Comparison of ENCODE assay signal across 15 cellular contexts in genomic region chr1:220788146-220788545, GRCh38. TPM values are rescaled to one million over a fixed set of nuclear protein-coding genes. Genes with fewer than 3 reads are reported as not detected.
DNase-seq lines count a peak whose midpoint lies in the region; ATAC-seq and TF ChIP-seq lines count a peak whose summit lies in the region.
"Had no signal": no experiment of that assay in that cellular context is flagged by ENCODE, and none has a peak within 500 bp of the region (broad histone marks: within the 10 kb centered on the region; RNA-seq: fewer than 3 reads in every experiment).

No MANE protein-coding gene starts in this region.

- no peaks in the 10 kb centered on the region for H3K9me2 ChIP-seq in PC-9 (ENCODE audit: insufficient read depth)

- no peak overlapping the region for H4K91ac ChIP-seq in H9 (ENCODE audit: insufficient read length, low read depth, low read length)

- CTCF ChIA-PET in PC-9 (lab: Charles Lee), result interaction anchor here (0.8 to 1.3 kb wide), 4 partner anchors 10 to 507 kb away, joined by 3 to 5 read pairs (median 3); no protein-coding TSS in a partner anchor

- no peak overlapping the region for H2BK15ac ChIP-seq in H9 (ENCODE audit: low read depth, low read length)

- TF ChIP-seq RAD21 in liver (IDR thresholded peaks at IDR 0.05), result no peak

- no peak overlapping the region for H2AK5ac ChIP-seq in H9 (ENCODE audit: insufficient read length, low read length)

- no peak overlapping the region for H3K14ac ChIP-seq in H9 (ENCODE audit: insufficient read depth, low read length)

- H4K20me1 ChIP-seq in H9 (ENCODE audit: control insufficient read depth, insufficient read depth, insufficient read length) (no peaks in the 10 kb centered on the region), PC-9 (ENCODE audit: insufficient read depth) (no peaks in the 10 kb centered on the region)

- H3K56ac ChIP-seq in H9 (ENCODE audit: insufficient read length, low read depth, low read length), result no peak overlapping the region

- no peak overlapping the region for H3K27ac Mint-ChIP-seq in H9
- H3K27ac Mint-ChIP-seq: CD4-positive, alpha-beta T cell; stimulated activated naive B cell treated with anti-CD40 and anti-IgM and Interleukin-4, amounts not matched to agents 10 μg/mL and 1 μg/mL and 100 μg/mL, for 72 hours had no signal

- H2BK12ac ChIP-seq in H9 (ENCODE audit: insufficient read length, low read depth, low read length), result no peak overlapping the region

- no peak overlapping the region for H3T11ph ChIP-seq in H9 (ENCODE audit: low read length)

- no peak overlapping the region for H3K18ac ChIP-seq in H9 (ENCODE audit: insufficient read length, low read depth, low read length)

- H3K4me3 ChIP-seq in PC-9 (peak overlapping the region; percentile 65; the same call in 1 of the 2 replicates), liver (ENCODE audit: low read depth in 1 of 3, low read length in 3 of 3) (peak overlapping the region in 1 of 3 donors; percentile 70), subcutaneous abdominal adipose tissue (ENCODE audit: low read depth in 1 of 5, low read length in 5 of 5) (peak overlapping the region; percentile 73 to 83 (median 76))
- H3K4me3 ChIP-seq: ovary had no signal

- H2AFZ ChIP-seq in H9 (ENCODE audit: low read length) (no peak overlapping the region), PC-9 (peak overlapping the region; percentile 93)

- peaks cover 2% of the 10 kb centered on the region; the same call in 1 of the 2 replicates for H3K27me3 Mint-ChIP-seq in H9 (ENCODE audit: low read depth)

- TF ChIP-seq CTCF in H9 (conservative IDR thresholded peaks at IDR 0.05) (no peak), PC-9 (conservative IDR thresholded peaks at IDR 0.05) (no peak), liver (IDR thresholded peaks at IDR 0.05; ENCODE audit: low read depth, low read length, missing input control) (no peak)

- H3K9me3 ChIP-seq in H9 (ENCODE audit: control insufficient read depth, low read depth, low read length) (no peaks in the 10 kb centered on the region), PC-9 (ENCODE audit: insufficient read depth, low read depth) (no peaks in the 10 kb centered on the region), liver (ENCODE audit: control insufficient read depth in 4 of 4, low read length in 3 of 4) (no peaks in the 10 kb centered on the region), subcutaneous abdominal adipose tissue (ENCODE audit: control insufficient read depth in 5 of 5, low read length in 5 of 5) (no peaks in the 10 kb centered on the region)
- H3K9me3 ChIP-seq: gastroesophageal sphincter, ovary had no signal

- H2BK20ac ChIP-seq in H9 (ENCODE audit: low read depth, low read length, poor library complexity, severe bottlenecking), result no peak overlapping the region

- H3K4me1 ChIP-seq in H9 (ENCODE audit: insufficient read depth, low read length), result peaks cover 4% of the 10 kb centered on the region; the same call in 1 of the 2 replicates
- peaks cover 21% of the 10 kb centered on the region for H3K4me1 ChIP-seq in PC-9 (replicated peaks; ENCODE audit: insufficient read depth)
- peaks cover 12 to 85% (median 73%) of the 10 kb centered on the region in 4 donors for H3K4me1 ChIP-seq in liver (ENCODE audit: control insufficient read depth in 4 of 4, insufficient read depth in 4 of 4, low read length in 3 of 4)
- peaks cover 5 to 73% (median 64%) of the 10 kb centered on the region in 5 donors for H3K4me1 ChIP-seq in subcutaneous abdominal adipose tissue (ENCODE audit: control insufficient read depth in 5 of 5, insufficient read depth in 5 of 5, low read length in 5 of 5)

- H3K36me3 ChIP-seq in PC-9 (ENCODE audit: low read depth), result no peaks in the 10 kb centered on the region
- H3K36me3 ChIP-seq in liver (ENCODE audit: control insufficient read depth in 4 of 4, insufficient read depth in 3 of 4, low read depth in 1 of 4, low read length in 3 of 4), result peaks cover 2 to 13% (median 5%) of the 10 kb centered on the region in 4 donors
- H3K36me3 ChIP-seq in subcutaneous abdominal adipose tissue (ENCODE audit: control insufficient read depth in 5 of 5, insufficient read depth in 5 of 5, low read length in 5 of 5), result peaks cover 0 to 9% (median 0%) of the 10 kb centered on the region in 5 donors
- H3K36me3 ChIP-seq: ovary had no signal

- ATAC-seq in GM18502 (IDR thresholded peaks at IDR 0.05; ENCODE audit: poor library complexity, unreplicated experiment), result no peak
- ATAC-seq: gastroesophageal sphincter; stimulated activated naive B cell treated with anti-CD40 and anti-IgM and Interleukin-4, amounts not matched to agents 10 μg/mL and 1 μg/mL and 100 μg/mL, for 72 hours had no signal

- no peaks in the 10 kb centered on the region; a peak in 1 of 5 replicates for H3K9me3 Mint-ChIP-seq in H9
- H3K9me3 Mint-ChIP-seq: CD4-positive, alpha-beta T cell had no signal

- H3K79me2 ChIP-seq in H9 (ENCODE audit: insufficient read depth, low read length) (no peaks in the 10 kb centered on the region), PC-9 (ENCODE audit: low read depth) (no peaks in the 10 kb centered on the region; the same call in 1 of the 2 replicates)

- H3K27ac ChIP-seq in H9 (ENCODE audit: insufficient read length, low read depth, low read length), result no peak overlapping the region
- H3K27ac ChIP-seq in PC-9, result peak overlapping the region; percentile 57
- peak overlapping the region; percentile 88 to 89 for H3K27ac ChIP-seq in liver (ENCODE audit: low read depth in 1 of 2, low read length in 2 of 2)
- H3K27ac ChIP-seq in subcutaneous abdominal adipose tissue (ENCODE audit: low read depth, low read length), result peak overlapping the region; percentile 88
- H3K27ac ChIP-seq: ovary had no signal

- no peak overlapping the region for H3K23ac ChIP-seq in H9 (ENCODE audit: insufficient read length, low read depth, low read length)

- no peak for DNase-seq in H9
- DNase-seq in PC-9, result peak; percentile 52 to 77
- DNase-seq in cerebellum (ENCODE audit: low spot score), result no peak
- DNase-seq in HT-29 (ENCODE audit: low spot score), result no peak
- DNase-seq: activated CD4-positive, CD25-positive, alpha-beta regulatory T cell; activated T-cell treated with anti-CD3 and anti-CD28 coated beads, Interleukin-2, amount 50 U/mL, for 1 hour; CD4-positive, alpha-beta T cell; NCI-H510A treated with DMSO at 0.1 percent for 48 hours; ovary; stimulated activated CD4-positive, alpha-beta T cell treated with anti-CD3 and anti-CD28 coated beads, Interleukin-2, amount 100 ng/mL, for 48 hours; stimulated activated naive B cell treated with anti-CD40 and anti-IgM and Interleukin-4, amounts not matched to agents 10 μg/mL and 1 μg/mL and 100 μg/mL, for 72 hours had no signal

- H2BK5ac ChIP-seq in H9 (ENCODE audit: insufficient read length, low read length), result no peak overlapping the region

- intact Hi-C loops in PC-9 (cut with micrococcal nuclease; ENCODE audit: unreplicated experiment), result loop anchor here (1.0 kb wide), 1 partner anchor 10 kb away; no protein-coding TSS in a partner anchor

- peaks cover 8% of the 10 kb centered on the region for H3K23me2 ChIP-seq in H9 (ENCODE audit: insufficient read length, low read depth, low read length, poor library complexity, severe bottlenecking)

- WGBS in H9 (ENCODE audit: extremely low coverage, insufficient read length, low lambda C conversion rate), result no CpG with 5 or more reads among the region's 9 CpGs
- 42% methylated on average over 9 of the region's 9 CpGs for WGBS in liver

- no peak overlapping the region for H4K8ac ChIP-seq in H9 (replicated peaks; ENCODE audit: insufficient read length, low read depth, low read length)

- H3K27me3 ChIP-seq in H9 (ENCODE audit: insufficient read depth, low read length), result no peaks in the 10 kb centered on the region
- H3K27me3 ChIP-seq in PC-9 (ENCODE audit: insufficient read depth, low read depth), result no peaks in the 10 kb centered on the region
- H3K27me3 ChIP-seq in liver (ENCODE audit: control insufficient read depth in 4 of 4, insufficient read depth in 4 of 4, low read length in 3 of 4), result no peaks in the 10 kb centered on the region
- H3K27me3 ChIP-seq in subcutaneous abdominal adipose tissue (ENCODE audit: control insufficient read depth in 5 of 5, insufficient read depth in 4 of 5, low read length in 5 of 5), result no peaks in the 10 kb centered on the region
- H3K27me3 ChIP-seq: gastroesophageal sphincter, ovary had no signal

- peaks cover 2% of the 10 kb centered on the region for H3K79me1 ChIP-seq in H9 (ENCODE audit: insufficient read depth, low read depth, low read length, poor library complexity, severe bottlenecking)

- H3K4me1 Mint-ChIP-seq in H9, result peaks cover 22 to 26% of the 10 kb centered on the region in 2 experiments

- H3K9ac ChIP-seq in H9 (ENCODE audit: extremely low read depth, insufficient read length, low read length) (no peak overlapping the region), liver (ENCODE audit: low read depth in 1 of 2, low read length in 2 of 2) (no peak overlapping the region), subcutaneous abdominal adipose tissue (ENCODE audit: low read length in 5 of 5) (peak overlapping the region; percentile 26 to 74 (median 68))

- H2BK120ac ChIP-seq in H9 (ENCODE audit: low read depth, low read length, poor library complexity, severe bottlenecking), result no peak overlapping the region

- H3K4me3 Mint-ChIP-seq in H9, result peak overlapping the region; percentile 83 to 87; a peak in 4 of 5 replicates
- H3K4me3 Mint-ChIP-seq: CD4-positive, alpha-beta T cell; stimulated activated naive B cell treated with anti-CD40 and anti-IgM and Interleukin-4, amounts not matched to agents 10 μg/mL and 1 μg/mL and 100 μg/mL, for 72 hours had no signal

- peaks cover 35% of the 10 kb centered on the region for H3F3A ChIP-seq in PC-9 (ENCODE audit: insufficient read depth, low read depth)

- H3K4me2 ChIP-seq in H9 (ENCODE audit: insufficient read depth, insufficient read length, low read length), result no peak overlapping the region
- peak overlapping the region; percentile 78 for H3K4me2 ChIP-seq in PC-9

- H4K5ac ChIP-seq in H9 (ENCODE audit: insufficient read length, low read depth, low read length), result no peak overlapping the region

- peaks cover 5 to 18% (median 11%) of the 10 kb centered on the region in 3 experiments for H3K36me3 Mint-ChIP-seq in H9 (ENCODE audit: insufficient read depth in 1 of 3, low read depth in 3 of 3)

- POLR2A ChIA-PET in PC-9 (lab: Charles Lee; ENCODE audit: unreplicated experiment), result interaction anchor here (0.6 to 0.7 kb wide), 2 partner anchors 39 to 527 kb away, joined by 3 to 22 read pairs; no protein-coding TSS in a partner anchor

- H3K4ac ChIP-seq in H9 (ENCODE audit: low read depth, low read length), result no peak overlapping the region

- no TSS peak for BruUV-seq in PC-9 (replicated peaks; lab: Mats Ljungman, UMichigan)

TF ChIP-seq in liver, 16 proteins besides CTCF, POLR2A, EP300 and RAD21 (continues in another document):
- peak; percentile 13 for TF ChIP-seq SP1 (IDR thresholded peaks at IDR 0.05)
- TF ChIP-seq EGR1 (IDR thresholded peaks at IDR 0.05; ENCODE audit: low read depth in 2 of 2), result no peak

RNA-seq across cellular contexts. Expression of gene MTARC1, which starts 1.4 kb away (rescaled TPM):
- total RNA-seq in H9 (2021) (33.7 and 41.2 TPM in 2 replicates), PC-9 (2021) (54.4 and 72.5 TPM in 2 replicates), liver (10 to 100 TPM; 14.9 to 28.2 TPM), cerebellum (11.3 TPM)
- polyA plus RNA-seq in liver, result 10 to 100 TPM in 1 of 2 donors, 1 to 10 TPM in 1; 9.8 to 71.3 TPM
- total RNA-seq in HT-29 (2014; rRNA removed; shearing (Covaris generic)), result 6.8 and 11.0 TPM in 2 replicates
- total RNA-seq: CD4-positive, alpha-beta T cell had no signal

RNA-seq across cellular contexts. Expression of gene MTARC2, which starts 40.0 kb away (rescaled TPM):
- total RNA-seq in H9 (2021), result 4.2 and 7.7 TPM in 2 replicates
- total RNA-seq in PC-9 (2021), result 23.1 and 32.2 TPM in 2 replicates
- total RNA-seq in liver, result 10 to 100 TPM; 24.9 to 96.1 TPM
- 10 to 100 TPM; 65.4 to 77.5 TPM for polyA plus RNA-seq in liver
- 7.0 TPM for total RNA-seq in cerebellum
- 4.2 and 6.6 TPM in 2 replicates for total RNA-seq in HT-29 (2014; rRNA removed; shearing (Covaris generic))
- total RNA-seq: CD4-positive, alpha-beta T cell had no signal

Comparison
In these comparisons a context has a peak if more than half of its experiments do, and no peak if none do; other contexts are left out.
1. DNase-seq: peak in PC-9 (2 of 2); none in H9 (single experiment), cerebellum (single experiment) and HT-29 (single experiment).
2. H3K9ac ChIP-seq: peak in subcutaneous abdominal adipose tissue (5 of 5); none in H9 (single experiment) and liver (0 of 2).